Comparison of ENCODE assay signal across 8 cellular contexts in genomic region chr17:75394332-75394918, GRCh38. TPM values are rescaled to one million over a fixed set of nuclear protein-coding genes. Genes with fewer than 3 reads are reported as not detected.
A peak's percentile ranks its signal among the peaks of the same experiment; 100 is the strongest.
DNase-seq lines count a peak whose midpoint lies in the region; ATAC-seq and TF ChIP-seq lines count a peak whose summit lies in the region.

No MANE protein-coding gene starts in this region.

- peak overlapping the region; percentile 81 for H3K4me2 ChIP-seq in mesenchymal stem cell (ENCODE audit: low read length, poor library complexity, severe bottlenecking)

- peak overlapping the region; percentile 37 to 57 for H3K4ac ChIP-seq in mesenchymal stem cell (ENCODE audit: low read depth in 1 of 2, low read length in 2 of 2)

- 6% methylated on average over 9 of the region's 9 CpGs for WGBS in HUES64
- WGBS in mesenchymal stem cell: 6% methylated on average over 9 of the region's 9 CpGs

- in situ Hi-C loops in astrocyte of the spinal cord (cut with HindIII; ENCODE audit: low sequenced_read_pairs): no loop called here

- TF ChIP-seq CTCF in GM12875 (IDR thresholded peaks at IDR 0.05; ENCODE audit: borderline replicate concordance, insufficient read depth, low read depth, low read length): no peak
- no peak for TF ChIP-seq CTCF in astrocyte of the spinal cord (IDR thresholded peaks at IDR 0.05; ENCODE audit: low read depth, low read length)
- TF ChIP-seq CTCF in omental fat pad (IDR thresholded peaks at IDR 0.05): no peak

- H2AK5ac ChIP-seq in mesenchymal stem cell (ENCODE audit: low read length, severe bottlenecking): no peak overlapping the region

- H3K27me3 ChIP-seq in HUES64 (ENCODE audit: insufficient read depth, low read length) (no peaks in the 10 kb centered on the region), mesenchymal stem cell (ENCODE audit: control insufficient read depth in 1 of 2, insufficient read depth in 1 of 2, low read length in 2 of 2) (no peaks in the 10 kb centered on the region)

- no peak overlapping the region for H4K91ac ChIP-seq in mesenchymal stem cell (ENCODE audit: low read length)

- ATAC-seq in GM18498 (IDR thresholded peaks at IDR 0.05; ENCODE audit: unreplicated experiment) (no peak), omental fat pad (ENCODE audit: low FRiP score) (no peak), GM21529 (IDR thresholded peaks at IDR 0.05; ENCODE audit: unreplicated experiment) (no peak)

- H3K18ac ChIP-seq in mesenchymal stem cell (ENCODE audit: low read depth in 1 of 2, low read length in 2 of 2): peak overlapping the region; percentile 63 to 76

- no peak overlapping the region for H2BK120ac ChIP-seq in mesenchymal stem cell (ENCODE audit: low read depth, low read length)

- no peak overlapping the region for H3K23ac ChIP-seq in mesenchymal stem cell (ENCODE audit: low read length in 2 of 2)

- no peak overlapping the region for H2BK5ac ChIP-seq in mesenchymal stem cell (ENCODE audit: low read depth, low read length, poor library complexity, severe bottlenecking)

- DNase-seq in astrocyte of the spinal cord (ENCODE audit: low read depth, low spot score): no peak
- peak; percentile 24 for DNase-seq in mesenchymal stem cell
- DNase-seq in omental fat pad (ENCODE audit: low spot score): no peak
- no peak for DNase-seq in foreskin melanocyte

- H3K9ac ChIP-seq in HUES64 (ENCODE audit: low read depth, low read length) (peak overlapping the region; percentile 80), mesenchymal stem cell (ENCODE audit: low read length) (peak overlapping the region; percentile 84)

- peak overlapping the region in 1 of 2 experiments; percentile 19 for H3K14ac ChIP-seq in mesenchymal stem cell (ENCODE audit: low read length in 2 of 2)

- H3K36me3 ChIP-seq in HUES64 (ENCODE audit: insufficient read depth, low read length) (peaks cover 25% of the 10 kb centered on the region), mesenchymal stem cell (ENCODE audit: control insufficient read depth in 1 of 2, insufficient read depth in 2 of 2, low read depth in 1 of 2, low read length in 2 of 2) (peaks cover 0 to 3% of the 10 kb centered on the region in 2 experiments)

- H3K4me1 ChIP-seq in HUES64 (ENCODE audit: insufficient read depth, low read length) (peaks cover 31% of the 10 kb centered on the region), mesenchymal stem cell (ENCODE audit: control insufficient read depth, insufficient read depth, low read depth, low read length) (peaks cover 2% of the 10 kb centered on the region)

- H4K8ac ChIP-seq in mesenchymal stem cell (ENCODE audit: low read length): no peak overlapping the region

- no peak overlapping the region for H2BK15ac ChIP-seq in mesenchymal stem cell (ENCODE audit: low read depth, poor library complexity, severe bottlenecking)

- H2BK12ac ChIP-seq in mesenchymal stem cell (ENCODE audit: low read length in 2 of 2): no peak overlapping the region

- H3K79me1 ChIP-seq in mesenchymal stem cell (replicated peaks; ENCODE audit: low read length, poor library complexity, severe bottlenecking): no peaks in the 10 kb centered on the region

- H2AFZ ChIP-seq in mesenchymal stem cell (ENCODE audit: low read depth, low read length): no peak overlapping the region

- H3K27ac ChIP-seq in HUES64 (ENCODE audit: low read depth, low read length) (peak overlapping the region; percentile 85), mesenchymal stem cell (ENCODE audit: low read length, poor library complexity, severe bottlenecking) (peak overlapping the region; percentile 86)

- no peaks in the 10 kb centered on the region for H3K9me3 ChIP-seq in HUES64 (ENCODE audit: insufficient read depth, low read depth, low read length)
- no peaks in the 10 kb centered on the region for H3K9me3 ChIP-seq in mesenchymal stem cell (ENCODE audit: control insufficient read depth, low read length)

- peak overlapping the region; percentile 53 for H3K4me3 ChIP-seq in GM12875 (ENCODE audit: low read depth, low read length)
- H3K4me3 ChIP-seq in HUES64 (ENCODE audit: low read length): peak overlapping the region; percentile 93
- H3K4me3 ChIP-seq in astrocyte of the spinal cord (ENCODE audit: low read depth, low read length): peak overlapping the region; percentile 73
- peak overlapping the region; percentile 59 to 89 for H3K4me3 ChIP-seq in mesenchymal stem cell (ENCODE audit: insufficient read depth in 1 of 2, low read depth in 1 of 2, low read length in 2 of 2)

RNA-seq across cellular contexts. Expression of gene GRB2, which starts 11.1 kb away (rescaled TPM):
- polyA plus RNA-seq in HUES64 (2013, experiment 1 of 2): 58.3 TPM
- polyA plus RNA-seq in HUES64 (2013, experiment 2 of 2): 53.7 TPM
- 113 TPM for polyA plus RNA-seq in mesenchymal stem cell (2013, experiment 1 of 2)
- 122 TPM for polyA plus RNA-seq in mesenchymal stem cell (2013, experiment 2 of 2)
- 100 to 1,000 TPM in 2 of 4 donors, 10 to 100 TPM in 2; 87.4 to 152 (median 108) TPM for total RNA-seq in omental fat pad
